24 cellular contexts compared by ENCODE assay signal in the genomic region with DNA sequence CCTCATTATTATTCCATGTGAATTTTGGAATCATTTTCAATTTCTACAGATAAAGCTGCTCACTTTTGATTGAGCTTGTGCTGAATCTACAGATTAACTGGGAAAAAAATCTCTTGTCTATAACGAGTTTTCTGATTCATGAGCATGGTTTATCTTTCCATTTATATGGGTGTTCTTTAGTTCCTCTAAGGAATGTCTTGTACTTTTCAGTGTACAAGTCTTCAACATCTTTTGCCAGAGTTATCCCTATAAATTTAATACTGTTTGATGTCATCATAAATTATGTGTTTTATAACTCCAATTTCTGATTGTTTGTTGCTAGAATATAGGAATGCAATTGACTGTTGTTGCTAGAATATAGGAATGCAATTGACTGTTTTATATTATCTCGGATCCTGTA.
"Had no signal": no experiment of that assay in that cellular context is flagged by ENCODE, and none has a peak within 500 bp of the region (broad histone marks: within the 10 kb centered on the region; RNA-seq: fewer than 3 reads in every experiment).

No MANE protein-coding gene starts in this region.

- H3K27ac ChIP-seq: colonic mucosa, coronary artery, dorsolateral prefrontal cortex, epithelial cell of prostate, esophagus muscularis mucosa, esophagus squamous epithelium, foreskin keratinocyte, gastrocnemius medialis, gastroesophageal sphincter, heart left ventricle, heart right ventricle, hepatocyte had no signal

- DNase-seq: colonic mucosa; cortex of kidney; dermis blood vessel endothelial cell; dorsolateral prefrontal cortex; effector CD4-positive, alpha-beta T cell; effector CD8-positive, alpha-beta T cell; effector memory CD4-positive, alpha-beta T cell; effector memory CD8-positive, alpha-beta T cell; endodermal cell; erythroblast; esophagus squamous epithelium; foreskin fibroblast; foreskin keratinocyte; foreskin melanocyte; gastrocnemius medialis; glutamatergic neuron; head of caudate nucleus; heart left ventricle; heart right ventricle had no signal

- H3K4me3 ChIP-seq: colonic mucosa, coronary artery, dorsolateral prefrontal cortex, esophagus muscularis mucosa, esophagus squamous epithelium, gastrocnemius medialis, gastroesophageal sphincter, heart left ventricle, heart right ventricle, hepatocyte had no signal
